15 cellular contexts compared by ENCODE assay signal in the genomic region with DNA sequence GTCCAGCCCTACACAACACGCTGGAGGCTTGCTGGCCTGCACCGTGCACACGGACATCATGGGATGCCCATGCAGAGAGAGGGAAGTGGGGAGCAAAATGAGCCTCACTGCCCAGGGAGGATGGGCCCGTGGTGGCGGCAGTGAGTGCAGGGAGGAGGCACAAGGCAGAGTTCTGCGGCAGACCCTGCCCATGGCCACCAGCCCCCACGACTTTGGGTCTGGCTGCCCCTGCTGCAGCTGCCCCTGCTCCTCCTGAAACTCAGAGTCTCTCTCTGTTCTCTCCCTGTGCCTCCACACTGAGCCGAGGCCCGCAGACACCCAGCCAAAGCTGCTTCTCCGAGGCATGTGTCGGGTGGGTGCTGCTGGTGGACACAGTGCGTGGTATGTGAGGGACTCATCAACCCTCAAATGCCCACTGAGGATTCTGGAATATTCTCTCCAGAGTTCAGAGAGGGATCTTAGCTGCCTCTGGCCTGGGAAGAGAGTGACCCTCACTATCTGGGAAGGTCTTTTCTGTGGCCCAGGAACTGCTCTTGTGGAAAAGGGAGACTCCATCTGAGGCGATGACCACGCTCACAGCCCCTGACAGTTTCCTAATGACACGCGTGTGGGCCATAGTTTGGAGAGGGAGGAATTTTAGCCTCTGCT. TPM values are rescaled to one million over a fixed set of nuclear protein-coding genes. Genes with fewer than 3 reads are reported as not detected.
A peak's percentile ranks its signal among the peaks of the same experiment; 100 is the strongest.
DNase-seq lines count a peak whose midpoint lies in the region; ATAC-seq and TF ChIP-seq lines count a peak whose summit lies in the region.
"Had no signal": no experiment of that assay in that cellular context is flagged by ENCODE, and none has a peak within 500 bp of the region (broad histone marks: within the 10 kb centered on the region; RNA-seq: fewer than 3 reads in every experiment).

No MANE protein-coding gene starts in this region.

- no peak overlapping the region for H3K9ac ChIP-seq in neuronal stem cell (ENCODE audit: low read depth, low read length, poor library complexity)
- H3K9ac ChIP-seq: GM23248 had no signal

- WGBS in neuronal stem cell (ENCODE audit: extremely low coverage in 2 of 2, insufficient read length in 2 of 2, insufficient replicate concordance in 1 of 2), 2 donors, result no CpG with 5 or more reads among the region's 16 CpGs

- ATAC-seq in RWPE2 (ENCODE audit: low read depth), result no peak

- no peaks in the 10 kb centered on the region for H3K36me3 ChIP-seq in H7 (replicated peaks; ENCODE audit: control insufficient read depth, insufficient read depth, low read length)
- H3K36me3 ChIP-seq in RWPE2 (ENCODE audit: low read depth), result no peaks in the 10 kb centered on the region
- no peaks in the 10 kb centered on the region for H3K36me3 ChIP-seq in neuronal stem cell (replicated peaks in 1 of 2; ENCODE audit: control insufficient read depth in 2 of 2, insufficient read depth in 2 of 2, low read length in 2 of 2)

- no peaks in the 10 kb centered on the region for H3K9me3 ChIP-seq in RWPE2 (ENCODE audit: severe bottlenecking)
- H3K9me3 ChIP-seq in neuronal stem cell (replicated peaks in 1 of 2; ENCODE audit: control insufficient read depth in 2 of 2, insufficient read depth in 1 of 2, low read depth in 1 of 2, low read length in 2 of 2), result no peaks in the 10 kb centered on the region

- H2BK15ac ChIP-seq in neuronal stem cell (ENCODE audit: low read length), result no peak overlapping the region

- no peak overlapping the region for H2AK5ac ChIP-seq in neuronal stem cell (ENCODE audit: low read depth, low read length)

- H3K23ac ChIP-seq in neuronal stem cell (ENCODE audit: low read depth, low read length, poor library complexity), result peak overlapping the region; percentile 70

- peak; percentile 25 for DNase-seq in H7
- peak; percentile 42 for DNase-seq in RWPE2 (ENCODE audit: low spot score)
- DNase-seq in islet precursor cell, result peak; percentile 42
- DNase-seq in neuronal stem cell (ENCODE audit: low spot score), result no peak
- DNase-seq in NCI-H1092 (lab: John Stamatoyannopoulos, UW), result no peak
- no peak for DNase-seq in NCI-H1105 (lab: John Stamatoyannopoulos, UW)
- no peak for DNase-seq in NCI-H82 treated with DMSO at 0.1 percent for 48 hours (lab: John Stamatoyannopoulos, UW; ENCODE audit: unreplicated experiment)
- DNase-seq: ACHN, AML-193, COR-L47, GM23248, Kasumi-1, NCI-H1930, NCI-H2171, NCI-H446 treated with DMSO at 0.1 percent for 48 hours had no signal

- no peaks in the 10 kb centered on the region for H3K79me1 ChIP-seq in neuronal stem cell (ENCODE audit: low read depth, low read length)

- no peak overlapping the region for H2BK120ac ChIP-seq in neuronal stem cell (ENCODE audit: low read depth, low read length)

- no peaks in the 10 kb centered on the region for H3K4me1 ChIP-seq in RWPE2 (ENCODE audit: insufficient read depth, poor library complexity, severe bottlenecking)
- H3K4me1 ChIP-seq in neuronal stem cell (ENCODE audit: control insufficient read depth in 2 of 2, insufficient read depth in 1 of 2, low read depth in 1 of 2, low read length in 2 of 2), result peaks cover 0 to 3% of the 10 kb centered on the region in 2 donors

- no peak overlapping the region for H2BK12ac ChIP-seq in neuronal stem cell (ENCODE audit: low read length)

- no peak for TF ChIP-seq CTCF in RWPE2 (IDR thresholded peaks at IDR 0.05; ENCODE audit: poor library complexity, severe bottlenecking)

- H2BK5ac ChIP-seq in neuronal stem cell (ENCODE audit: low read length), result no peak overlapping the region

- H3K14ac ChIP-seq in neuronal stem cell (ENCODE audit: low read length), result peak overlapping the region; percentile 67

- H4K8ac ChIP-seq in neuronal stem cell (ENCODE audit: low read depth, low read length), result no peak overlapping the region

- no peak overlapping the region for H4K91ac ChIP-seq in neuronal stem cell (ENCODE audit: low read depth, low read length, poor library complexity)

- no peak overlapping the region for H3K4me3 ChIP-seq in H7 (ENCODE audit: insufficient read depth, low read depth, low read length)
- no peak overlapping the region for H3K4me3 ChIP-seq in RWPE2 (ENCODE audit: severe bottlenecking)
- H3K4me3 ChIP-seq in neuronal stem cell (ENCODE audit: low read length in 2 of 2), result no peak overlapping the region
- H3K4me3 ChIP-seq: GM23248 had no signal

- H2AFZ ChIP-seq in neuronal stem cell (ENCODE audit: low read length), result no peak overlapping the region
- H2AFZ ChIP-seq: GM23248 had no signal

- H3K27me3 ChIP-seq in H7 (ENCODE audit: control insufficient read depth, insufficient read depth, low read length) (no peaks in the 10 kb centered on the region; the same call in 1 of the 2 replicates), RWPE2 (ENCODE audit: insufficient read depth, poor library complexity, severe bottlenecking) (no peaks in the 10 kb centered on the region), neuronal stem cell (ENCODE audit: control insufficient read depth in 3 of 3, insufficient read depth in 3 of 3, low read depth in 1 of 3, low read length in 3 of 3) (peaks cover 0 to 77% (median 0%) of the 10 kb centered on the region in 3 experiments)

- H3K18ac ChIP-seq in neuronal stem cell (ENCODE audit: low read length), result peak overlapping the region; percentile 55

- no peak overlapping the region for H3K4ac ChIP-seq in neuronal stem cell (ENCODE audit: low read length)

- no peak overlapping the region for H3K27ac ChIP-seq in RWPE2 (ENCODE audit: poor library complexity, severe bottlenecking)
- H3K27ac ChIP-seq in neuronal stem cell (replicated peaks; ENCODE audit: low read length), result no peak overlapping the region
- H3K27ac ChIP-seq: GM23248 had no signal

- H3K4me2 ChIP-seq in neuronal stem cell (ENCODE audit: insufficient read depth, low read length, poor library complexity, severe bottlenecking), result no peak overlapping the region

RNA-seq across cellular contexts. Expression of gene HPCAL1, which starts 45.1 kb away (rescaled TPM):
- 21.8 and 22.0 TPM in 2 replicates for total RNA-seq in H7 (2014; rRNA removed; shearing (Covaris generic))
- 10.7 TPM for polyA plus RNA-seq in neuronal stem cell (2013, experiment 1 of 2)
- 9.6 TPM for polyA plus RNA-seq in neuronal stem cell (2013, experiment 2 of 2)

Comparison
In these comparisons a context has a peak if more than half of its experiments do, and no peak if none do; other contexts are left out.
1. DNase-seq: peak in H7 (single experiment), RWPE2 (single experiment) and islet precursor cell (single experiment); none in neuronal stem cell (single experiment), NCI-H1092 (single experiment), NCI-H1105 (single experiment) and NCI-H82 treated with DMSO at 0.1 percent for 48 hours (single experiment).